ENCODE assay signal across 8 cellular contexts in genomic region chr7:107874605-107875446, GRCh38. TPM values are rescaled to one million over a fixed set of nuclear protein-coding genes. Genes with fewer than 3 reads are reported as not detected.
DNase-seq lines count a peak whose midpoint lies in the region; ATAC-seq and TF ChIP-seq lines count a peak whose summit lies in the region.

No MANE protein-coding gene starts in this region.

- H3K4me1 Mint-ChIP-seq in activated CD8-positive, alpha-beta T cell treated with anti-CD3 and anti-CD28 coated beads, Interleukin-2, amount 10 ng/mL, durations not matched to agents 7 days and 5 days (ENCODE audit: low read depth) = peaks cover 35% of the 10 kb centered on the region

- TF ChIP-seq EP300 in ovary (IDR thresholded peaks at IDR 0.05) = no peak

- TF ChIP-seq CTCF in BE2C (IDR thresholded peaks at IDR 0.05; ENCODE audit: low read depth, low read length) (peak; percentile 85), GM13976 (IDR thresholded peaks at IDR 0.05; ENCODE audit: borderline replicate concordance, control extremely low read depth, extremely low read depth, insufficient read depth, missing control alignments) (peak; percentile 49), ovary (IDR thresholded peaks at IDR 0.05) (peak; percentile 39 to 83 (median 76))

- CTCF ChIA-PET in activated CD8-positive, alpha-beta T cell treated with anti-CD3 and anti-CD28 coated beads, Interleukin-2, amount 10 ng/mL, durations not matched to agents 7 days and 5 days (lab: Charles Lee) = interaction anchor here (0.6 to 13.7 kb wide), 52 partner anchors 9 to 725 kb away, joined by 3 to 322 read pairs (median 4); partner anchors contain the start of genes CBLL1, DLD and HBP1

- 14 to 20% (median 14%) methylated on average over 6 of the region's 6 CpGs for WGBS in ovary, 3 donors

- H3K27me3 ChIP-seq in BE2C (no peaks in the 10 kb centered on the region), ovary (no peaks in the 10 kb centered on the region)

- H3K4me3 ChIP-seq in BE2C (ENCODE audit: low read depth, low read length) (no peak overlapping the region), ovary (no peak overlapping the region)

- H3K27ac Mint-ChIP-seq in activated CD8-positive, alpha-beta T cell treated with anti-CD3 and anti-CD28 coated beads, Interleukin-2, amount 10 ng/mL, durations not matched to agents 7 days and 5 days = no peak overlapping the region

- H3K9me3 ChIP-seq in BE2C (no peaks in the 10 kb centered on the region), ovary (no peaks in the 10 kb centered on the region)

- intact Hi-C loops in ovary (cut with DNase I) = loop anchor here in 3 of 4 donors (5.0 to 10.0 kb wide), 4 partner anchors 118 to 413 kb away; partner anchors contain the start of gene CBLL1 (in 1 of the 3)

- H3K36me3 Mint-ChIP-seq in activated CD8-positive, alpha-beta T cell treated with anti-CD3 and anti-CD28 coated beads, Interleukin-2, amount 10 ng/mL, durations not matched to agents 7 days and 5 days (ENCODE audit: low read depth) = no peaks in the 10 kb centered on the region

- POLR2A ChIA-PET in activated CD8-positive, alpha-beta T cell treated with anti-CD3 and anti-CD28 coated beads, Interleukin-2, amount 10 ng/mL, durations not matched to agents 7 days and 5 days (lab: Charles Lee) = interaction anchor here (0.6 to 2.6 kb wide), 3 partner anchors 16 to 772 kb away, joined by 3 to 30 read pairs (median 4); partner anchors contain the start of genes CBLL1 and DLD

- no peaks in the 10 kb centered on the region for H3K9me3 Mint-ChIP-seq in activated CD8-positive, alpha-beta T cell treated with anti-CD3 and anti-CD28 coated beads, Interleukin-2, amount 10 ng/mL, durations not matched to agents 7 days and 5 days (ENCODE audit: insufficient read depth)

- H3K36me3 ChIP-seq in BE2C (no peaks in the 10 kb centered on the region), ovary (no peaks in the 10 kb centered on the region)

- in situ Hi-C loops in GM13976 (cut with MboI; ENCODE audit: low sequenced_read_pairs, unreplicated experiment) = no loop called here

- no peaks in the 10 kb centered on the region for H3K27me3 Mint-ChIP-seq in activated CD8-positive, alpha-beta T cell treated with anti-CD3 and anti-CD28 coated beads, Interleukin-2, amount 10 ng/mL, durations not matched to agents 7 days and 5 days (ENCODE audit: low read depth)

- H3K4me3 Mint-ChIP-seq in activated CD8-positive, alpha-beta T cell treated with anti-CD3 and anti-CD28 coated beads, Interleukin-2, amount 10 ng/mL, durations not matched to agents 7 days and 5 days = no peak overlapping the region

- H3K27ac ChIP-seq in ovary = no peak overlapping the region

- ATAC-seq in HG03342 (IDR thresholded peaks at IDR 0.05; ENCODE audit: unreplicated experiment) (peak; percentile 70), HG03025 (IDR thresholded peaks at IDR 0.05; ENCODE audit: low FRiP score, unreplicated experiment) (no peak)
- ATAC-seq in activated CD8-positive, alpha-beta T cell treated with anti-CD3 and anti-CD28 coated beads, Interleukin-2, amount 10 ng/mL, durations not matched to agents 7 days and 5 days = peak; percentile 69

- TF ChIP-seq POLR2A in ovary (IDR thresholded peaks at IDR 0.05) = no peak

- H3K4me1 ChIP-seq in BE2C = no peaks in the 10 kb centered on the region; the same call in 1 of the 2 replicates
- H3K4me1 ChIP-seq in ovary (ENCODE audit: insufficient read depth) = no peaks in the 10 kb centered on the region

- DNase-seq in BE2C (peak; percentile 57), GM13976 (ENCODE audit: low spot score) (peak; percentile 61), NCI-H524 treated with DMSO at 0.1 percent for 48 hours (lab: John Stamatoyannopoulos, UW) (peak; percentile 30), foreskin melanocyte (peak; percentile 48), ovary (peak in 2 of 5 donors; percentile 36 to 57)
- DNase-seq in activated CD8-positive, alpha-beta T cell treated with anti-CD3 and anti-CD28 coated beads, Interleukin-2, amount 10 ng/mL, durations not matched to agents 7 days and 5 days = peak; percentile 67

RNA-seq across cellular contexts. Expression of gene DLD, which starts 16.2 kb away (rescaled TPM):
- polyA plus RNA-seq in BE2C (2012; ENCODE audit: insufficient read depth, insufficient read length, low read depth) = 103 TPM
- total RNA-seq in activated CD8-positive, alpha-beta T cell treated with anti-CD3 and anti-CD28 coated beads, Interleukin-2, amount 10 ng/mL, durations not matched to agents 7 days and 5 days = 10 to 100 TPM; 61.2 to 65.0 TPM
- total RNA-seq in ovary = 10 to 100 TPM; 35.4 to 72.1 (median 49.7) TPM
- polyA plus RNA-seq in ovary = 10 to 100 TPM; 41.1 to 92.9 TPM
